ENCODE assay signal across 19 cellular contexts in genomic region chr10:88110822-88111221, GRCh38.
DNase-seq lines count a peak whose midpoint lies in the region; ATAC-seq and TF ChIP-seq lines count a peak whose summit lies in the region.
"Had no signal": no experiment of that assay in that cellular context is flagged by ENCODE, and none has a peak within 500 bp of the region (broad histone marks: within the 10 kb centered on the region; RNA-seq: fewer than 3 reads in every experiment).

No MANE protein-coding gene starts in this region.

- ATAC-seq in HG03175 (IDR thresholded peaks at IDR 0.05; ENCODE audit: unreplicated experiment) (peak; percentile 23), natural killer cell (no peak)
- ATAC-seq in stimulated activated naive B cell treated with anti-CD40 and anti-IgM and Interleukin-4, amounts not matched to agents 10 μg/mL and 1 μg/mL and 100 μg/mL, for 72 hours (replicated peaks), result peak; percentile 65
- ATAC-seq: CD8-positive, alpha-beta T cell; natural killer cell treated with Interleukin-12 subunit alpha and Interleukin-12 subunit beta and Interleukin-15 and Interleukin-18, amount 100 ng/mL, for 72 hours; PC-3 had no signal

- H3K27me3 Mint-ChIP-seq in stimulated activated naive B cell treated with anti-CD40 and anti-IgM and Interleukin-4, amounts not matched to agents 10 μg/mL and 1 μg/mL and 100 μg/mL, for 72 hours, result no peaks in the 10 kb centered on the region
- H3K27me3 Mint-ChIP-seq in CD4-positive, alpha-beta memory T cell, result peaks cover 0 to 1% of the 10 kb centered on the region in 2 donors
- H3K27me3 Mint-ChIP-seq in natural killer cell (ENCODE audit: low read depth in 2 of 2), result peaks cover 0 to 2% of the 10 kb centered on the region in 2 donors
- H3K27me3 Mint-ChIP-seq: natural killer cell treated with Interleukin-12 subunit alpha and Interleukin-12 subunit beta and Interleukin-15 and Interleukin-18, amount 100 ng/mL, for 72 hours had no signal

- H3K27ac Mint-ChIP-seq in stimulated activated naive B cell treated with anti-CD40 and anti-IgM and Interleukin-4, amounts not matched to agents 10 μg/mL and 1 μg/mL and 100 μg/mL, for 72 hours, result peak overlapping the region; percentile 89
- no peak overlapping the region for H3K27ac Mint-ChIP-seq in CD4-positive, alpha-beta memory T cell
- no peak overlapping the region for H3K27ac Mint-ChIP-seq in natural killer cell
- H3K27ac Mint-ChIP-seq: activated CD8-positive, alpha-beta T cell treated with anti-CD3 and anti-CD28 coated beads for 36 hours; CD8-positive, alpha-beta T cell; natural killer cell treated with Interleukin-12 subunit alpha and Interleukin-12 subunit beta and Interleukin-15 and Interleukin-18, amount 100 ng/mL, for 72 hours had no signal

- peaks cover 27 to 61% of the 10 kb centered on the region in 2 donors for H3K4me1 Mint-ChIP-seq in stimulated activated naive B cell treated with anti-CD40 and anti-IgM and Interleukin-4, amounts not matched to agents 10 μg/mL and 1 μg/mL and 100 μg/mL, for 72 hours
- peaks cover 12 to 25% (median 19%) of the 10 kb centered on the region in 4 donors for H3K4me1 Mint-ChIP-seq in CD4-positive, alpha-beta memory T cell
- H3K4me1 Mint-ChIP-seq in natural killer cell, result peaks cover 25 to 30% of the 10 kb centered on the region in 2 donors

- in situ Hi-C loops in brain microvascular endothelial cell (cut with HindIII; ENCODE audit: low pct_ligation_motif_present, low sequenced_read_pairs), result no loop called here

- H3K9me3 ChIP-seq in CD4-positive, alpha-beta memory T cell (ENCODE audit: control insufficient read depth in 1 of 2, low read length in 2 of 2), result no peaks in the 10 kb centered on the region
- H3K9me3 ChIP-seq: adrenal gland, left ventricle myocardium inferior, thoracic aorta had no signal

- DNase-seq in DMS53 (lab: John Stamatoyannopoulos, UW) (peak; percentile 27), DMS53 treated with DMSO at 0.1 percent for 48 hours (lab: John Stamatoyannopoulos, UW; ENCODE audit: unreplicated experiment) (no peak), brain microvascular endothelial cell (no peak), natural killer cell (no peak)
- peak; percentile 56 for DNase-seq in stimulated activated naive B cell treated with anti-CD40 and anti-IgM and Interleukin-4, amounts not matched to agents 10 μg/mL and 1 μg/mL and 100 μg/mL, for 72 hours
- DNase-seq in CD4-positive, alpha-beta memory T cell, result no peak
- DNase-seq in stimulated activated CD4-positive, alpha-beta T cell treated with anti-CD3 and anti-CD28 coated beads, Interleukin-1b, Interleukin-23, amount 100 ng/mL, for 48 hours, result no peak
- DNase-seq: activated CD8-positive, alpha-beta T cell treated with anti-CD3 and anti-CD28 coated beads for 36 hours; adrenal gland; CD8-positive, alpha-beta T cell; GF-D8; left ventricle myocardium inferior; NCI-H1694 treated with DMSO at 0.1 percent for 48 hours; NCI-H524 treated with DMSO at 0.1 percent for 48 hours; PC-3 had no signal

- H3K27ac ChIP-seq in brain microvascular endothelial cell, result peak overlapping the region; percentile 19
- no peak overlapping the region for H3K27ac ChIP-seq in CD4-positive, alpha-beta memory T cell (ENCODE audit: low read depth, low read length)
- H3K27ac ChIP-seq: 22Rv1, adrenal gland, left ventricle myocardium inferior had no signal

- H3K4me3 ChIP-seq in brain microvascular endothelial cell (ENCODE audit: low read depth, low read length), result no peak overlapping the region
- no peak overlapping the region for H3K4me3 ChIP-seq in CD4-positive, alpha-beta memory T cell (ENCODE audit: low read length in 2 of 2)
- H3K4me3 ChIP-seq: adrenal gland, left ventricle myocardium inferior, thoracic aorta had no signal

- intact Hi-C loops in CD4-positive, alpha-beta memory T cell (cut with micrococcal nuclease), result no loop called here
- intact Hi-C loops in natural killer cell (cut with micrococcal nuclease), result no loop called here

- TF ChIP-seq CTCF in brain microvascular endothelial cell (IDR thresholded peaks at IDR 0.05; ENCODE audit: low read depth, low read length, missing control alignments) (no peak), natural killer cell (IDR thresholded peaks at IDR 0.05) (no peak)

- POLR2A ChIA-PET in CD4-positive, alpha-beta memory T cell (lab: Charles Lee; ENCODE audit: partially characterized antibody), result interaction anchor here (1.3 kb wide), 1 partner anchor 248 kb away, joined by 3 read pairs; the partner anchor contains the start of genes KLLN and PTEN

- H3K9me3 Mint-ChIP-seq in stimulated activated naive B cell treated with anti-CD40 and anti-IgM and Interleukin-4, amounts not matched to agents 10 μg/mL and 1 μg/mL and 100 μg/mL, for 72 hours, result no peaks in the 10 kb centered on the region
- no peaks in the 10 kb centered on the region for H3K9me3 Mint-ChIP-seq in CD4-positive, alpha-beta memory T cell
- H3K9me3 Mint-ChIP-seq in natural killer cell, result no peaks in the 10 kb centered on the region
- H3K9me3 Mint-ChIP-seq: activated CD8-positive, alpha-beta T cell treated with anti-CD3 and anti-CD28 coated beads for 36 hours; CD8-positive, alpha-beta T cell; natural killer cell treated with Interleukin-12 subunit alpha and Interleukin-12 subunit beta and Interleukin-15 and Interleukin-18, amount 100 ng/mL, for 72 hours had no signal

- no peaks in the 10 kb centered on the region for H3K27me3 ChIP-seq in brain microvascular endothelial cell (replicated peaks)
- H3K27me3 ChIP-seq in CD4-positive, alpha-beta memory T cell (ENCODE audit: insufficient read depth, low read length), result no peaks in the 10 kb centered on the region
- H3K27me3 ChIP-seq: adrenal gland had no signal

- H3K36me3 Mint-ChIP-seq in stimulated activated naive B cell treated with anti-CD40 and anti-IgM and Interleukin-4, amounts not matched to agents 10 μg/mL and 1 μg/mL and 100 μg/mL, for 72 hours, result peaks cover 2% of the 10 kb centered on the region in 2 donors
- no peaks in the 10 kb centered on the region for H3K36me3 Mint-ChIP-seq in CD4-positive, alpha-beta memory T cell
- H3K36me3 Mint-ChIP-seq in natural killer cell, result no peaks in the 10 kb centered on the region
- H3K36me3 Mint-ChIP-seq: CD8-positive, alpha-beta T cell; natural killer cell treated with Interleukin-12 subunit alpha and Interleukin-12 subunit beta and Interleukin-15 and Interleukin-18, amount 100 ng/mL, for 72 hours had no signal

- CTCF ChIA-PET in CD4-positive, alpha-beta memory T cell (lab: Charles Lee; ENCODE audit: partially characterized antibody), result interaction anchor here (1.0 to 1.3 kb wide), 2 partner anchors 19 to 259 kb away, joined by 3 read pairs; no protein-coding TSS in a partner anchor

- no peaks in the 10 kb centered on the region for H3K36me3 ChIP-seq in brain microvascular endothelial cell (replicated peaks)
- H3K36me3 ChIP-seq in CD4-positive, alpha-beta memory T cell (ENCODE audit: insufficient read depth, low read length), result no peaks in the 10 kb centered on the region
- H3K36me3 ChIP-seq: adrenal gland, left ventricle myocardium inferior, thoracic aorta had no signal

- peak overlapping the region; percentile 49 to 65 for H3K4me3 Mint-ChIP-seq in stimulated activated naive B cell treated with anti-CD40 and anti-IgM and Interleukin-4, amounts not matched to agents 10 μg/mL and 1 μg/mL and 100 μg/mL, for 72 hours
- no peak overlapping the region for H3K4me3 Mint-ChIP-seq in CD4-positive, alpha-beta memory T cell
- H3K4me3 Mint-ChIP-seq in natural killer cell, result no peak overlapping the region
- H3K4me3 Mint-ChIP-seq: activated CD8-positive, alpha-beta T cell treated with anti-CD3 and anti-CD28 coated beads for 36 hours; CD8-positive, alpha-beta T cell; natural killer cell treated with Interleukin-12 subunit alpha and Interleukin-12 subunit beta and Interleukin-15 and Interleukin-18, amount 100 ng/mL, for 72 hours had no signal

- H3K4me1 ChIP-seq in CD4-positive, alpha-beta memory T cell (ENCODE audit: insufficient read depth, low read length), result peaks cover 6% of the 10 kb centered on the region
- H3K4me1 ChIP-seq: adrenal gland had no signal

Comparison
In these comparisons a context has a peak if more than half of its experiments do, and no peak if none do; other contexts are left out.
1. DNase-seq: peak in DMS53 (single experiment) and stimulated activated naive B cell treated with anti-CD40 and anti-IgM and Interleukin-4, amounts not matched to agents 10 μg/mL and 1 μg/mL and 100 μg/mL, for 72 hours (single experiment); none in DMS53 treated with DMSO at 0.1 percent for 48 hours (single experiment), brain microvascular endothelial cell (single experiment), CD4-positive, alpha-beta memory T cell (0 of 5), natural killer cell (single experiment) and stimulated activated CD4-positive, alpha-beta T cell treated with anti-CD3 and anti-CD28 coated beads, Interleukin-1b, Interleukin-23, amount 100 ng/mL, for 48 hours (single experiment).
2. ATAC-seq: peak in HG03175 (single experiment) and stimulated activated naive B cell treated with anti-CD40 and anti-IgM and Interleukin-4, amounts not matched to agents 10 μg/mL and 1 μg/mL and 100 μg/mL, for 72 hours (2 of 2); none in natural killer cell (0 of 3).
3. H3K4me3 Mint-ChIP-seq: peak in stimulated activated naive B cell treated with anti-CD40 and anti-IgM and Interleukin-4, amounts not matched to agents 10 μg/mL and 1 μg/mL and 100 μg/mL, for 72 hours (2 of 2); none in CD4-positive, alpha-beta memory T cell (0 of 8) and natural killer cell (single experiment).